Comparison of ENCODE assay signal across 1 cellular context in genomic region chr3:168061332-168061996, GRCh38.
TF ChIP-seq lines count a peak whose summit lies in the region.

No MANE protein-coding gene starts in this region.

TF ChIP-seq in GM12878, 131 proteins besides CTCF, POLR2A, EP300 and RAD21 (continued from another document):
- TF ChIP-seq RELB (IDR thresholded peaks at IDR 0.05; ENCODE audit: low read depth) (peak; percentile 29; the same call in 1 of the 2 replicates), JUND (IDR thresholded peaks at IDR 0.05; ENCODE audit: low read depth, low read length) (peak; percentile 81), MEF2B (IDR thresholded peaks at IDR 0.05; ENCODE audit: partially characterized antibody, poor library complexity, severe bottlenecking) (peak; percentile 35), ATF2 (IDR thresholded peaks at IDR 0.05; ENCODE audit: low read length) (peak; percentile 80), RUNX3 (IDR thresholded peaks at IDR 0.05; ENCODE audit: low read length) (peak; percentile 99), BMI1 (IDR thresholded peaks at IDR 0.05; ENCODE audit: borderline replicate concordance) (peak; percentile 73), SP1 (IDR thresholded peaks at IDR 0.05; ENCODE audit: low read depth, low read length) (no peak), ZNF24 (IDR thresholded peaks at IDR 0.05) (peak; percentile 55; the same call in 1 of the 2 replicates), GABPA (IDR thresholded peaks at IDR 0.05; ENCODE audit: low read depth) (0 out of 2 replicates have a peak, but pooled peaks have one; percentile 30), IRF4 (IDR thresholded peaks at IDR 0.05; ENCODE audit: low read depth, low read length) (peak; percentile 91), POU2F2 (IDR thresholded peaks at IDR 0.05; ENCODE audit: borderline replicate concordance, low read depth, low read length) (0 out of 3 replicates have a peak, but pooled peaks have one; percentile 32), MYC (IDR thresholded peaks at IDR 0.05; ENCODE audit: insufficient read depth, insufficient read length, insufficient replicate concordance, low read length, severe bottlenecking) (no peak), IKZF1 (conservative IDR thresholded peaks at IDR 0.05) (peak; percentile 55), HDGF (IDR thresholded peaks at IDR 0.05) (no peak), BCL11A (IDR thresholded peaks at IDR 0.05; ENCODE audit: low read depth, low read length) (peak; percentile 90), ELK1 (IDR thresholded peaks at IDR 0.05; ENCODE audit: low read depth, low read length) (no peak), TCF7 (IDR thresholded peaks at IDR 0.05; ENCODE audit: borderline replicate concordance) (peak; percentile 98), BACH1 (IDR thresholded peaks at IDR 0.05; ENCODE audit: borderline replicate concordance) (peak; percentile 77; the same call in 1 of the 2 replicates), ATF7 (IDR thresholded peaks at IDR 0.05; ENCODE audit: low read depth) (peak; percentile 46; the same call in 1 of the 2 replicates), NR2F1 (conservative IDR thresholded peaks at IDR 0.05) (peak; percentile 67; the same call in 1 of the 2 replicates)
